Comparison of ENCODE assay signal across 8 cellular contexts in genomic region chr17:60180380-60180779, GRCh38. TPM values are rescaled to one million over a fixed set of nuclear protein-coding genes. Genes with fewer than 3 reads are reported as not detected.
"Had no signal": no experiment of that assay in that cellular context is flagged by ENCODE, and none has a peak within 500 bp of the region (broad histone marks: within the 10 kb centered on the region; RNA-seq: fewer than 3 reads in every experiment).

No MANE protein-coding gene starts in this region.

RNA-seq across cellular contexts. Expression of gene CA4, which starts 30.6 kb away (rescaled TPM):
- total RNA-seq: LHCN-M2, MCF 10A, NCI-H460, OCI-LY7, PC-9, RPMI7951, SJCRH30, SK-MEL-5 had no signal
